ENCODE assay signal across 7 cellular contexts in genomic region chr17:82917656-82918345, GRCh38.
DNase-seq lines count a peak whose midpoint lies in the region; ATAC-seq and TF ChIP-seq lines count a peak whose summit lies in the region.

No MANE protein-coding gene starts in this region.

- 0 out of 2 replicates have a peak, but pooled peaks have one; percentile 29 for TF ChIP-seq CTCF in GM12875 (IDR thresholded peaks at IDR 0.05; ENCODE audit: borderline replicate concordance, insufficient read depth, low read depth, low read length)
- peak; percentile 74 for TF ChIP-seq CTCF in endodermal cell (conservative IDR thresholded peaks at IDR 0.05)
- no peak for TF ChIP-seq CTCF in coronary artery (IDR thresholded peaks at IDR 0.05)

- no peaks in the 10 kb centered on the region for H3K27me3 ChIP-seq in endodermal cell (ENCODE audit: control insufficient read depth, insufficient read depth, low read length, poor library complexity, severe bottlenecking)

- no peaks in the 10 kb centered on the region for H3K4me1 Mint-ChIP-seq in endodermal cell

- H3K27me3 Mint-ChIP-seq in endodermal cell (ENCODE audit: insufficient read depth) = no peaks in the 10 kb centered on the region

- H3K9ac ChIP-seq in SK-N-MC (ENCODE audit: insufficient read length) (peak overlapping the region; percentile 59), endodermal cell (ENCODE audit: extremely low read depth, low read length, poor library complexity, severe bottlenecking) (no peak overlapping the region)

- 86 to 97% methylated on average over 11 to 21 of the region's 22 CpGs for WGBS in endodermal cell (ENCODE audit: insufficient coverage in 1 of 2, insufficient read length in 1 of 2), 2 experiments

- H3K36me3 ChIP-seq in SK-N-MC (ENCODE audit: insufficient read depth, low read length) (peaks cover 9% of the 10 kb centered on the region; the same call in 1 of the 2 replicates), endodermal cell (ENCODE audit: control insufficient read depth, insufficient read depth, low read length) (peaks cover 19% of the 10 kb centered on the region)

- H3K36me3 Mint-ChIP-seq in endodermal cell (ENCODE audit: low read depth) = peaks cover 26% of the 10 kb centered on the region

- H3K9me3 ChIP-seq in SK-N-MC (ENCODE audit: low read depth, low read length) (no peaks in the 10 kb centered on the region), endodermal cell (ENCODE audit: control insufficient read depth, low read length) (no peaks in the 10 kb centered on the region)

- ATAC-seq in GM18520 (IDR thresholded peaks at IDR 0.05; ENCODE audit: unreplicated experiment) = no peak

- H3K4me3 ChIP-seq in GM12875 (ENCODE audit: low read depth, low read length) (no peak overlapping the region), SK-N-MC (0 out of 2 replicates have a peak overlapping the region, but pooled peaks have one; percentile 29), endodermal cell (ENCODE audit: low read length) (no peak overlapping the region), coronary artery (no peak overlapping the region)

- DNase-seq in SK-N-MC (ENCODE audit: low read depth, low spot score) (no peak), endodermal cell (peak; percentile 87), coronary artery (ENCODE audit: low spot score) (no peak), HCEC 1CT (no peak)
- peak; percentile 36 for DNase-seq in stimulated activated CD4-positive, alpha-beta T cell treated with anti-CD3 and anti-CD28 coated beads, Interleukin-4, amount 100 ng/mL, for 1 hour

- H3K27ac Mint-ChIP-seq in endodermal cell = no peak overlapping the region

- no peaks in the 10 kb centered on the region for H3K4me1 ChIP-seq in endodermal cell (ENCODE audit: control insufficient read depth, insufficient read depth, low read length)

- no peaks in the 10 kb centered on the region for H3K9me3 Mint-ChIP-seq in endodermal cell

- peak overlapping the region; percentile 79 for H3K27ac ChIP-seq in SK-N-MC
- no peak overlapping the region for H3K27ac ChIP-seq in endodermal cell (ENCODE audit: low read depth, low read length)
- no peak overlapping the region for H3K27ac ChIP-seq in coronary artery

- no peak overlapping the region for H3K4me3 Mint-ChIP-seq in endodermal cell

Comparison
In these comparisons a context has a peak if more than half of its experiments do, and no peak if none do; other contexts are left out.
1. DNase-seq: peak in endodermal cell (single experiment) and stimulated activated CD4-positive, alpha-beta T cell treated with anti-CD3 and anti-CD28 coated beads, Interleukin-4, amount 100 ng/mL, for 1 hour (single experiment); none in SK-N-MC (single experiment), coronary artery (single experiment) and HCEC 1CT (single experiment).